1 cellular context compared by ENCODE assay signal in genomic region chr11:18578975-18579598, GRCh38.
TF ChIP-seq lines count a peak whose summit lies in the region.

No MANE protein-coding gene starts in this region.

TF ChIP-seq in GM23338, 12 proteins besides CTCF, POLR2A, EP300 and RAD21 (continued from another document):
- TF ChIP-seq REST (IDR thresholded peaks at IDR 0.05; ENCODE audit: unreplicated experiment) = no peak
- no peak for TF ChIP-seq ZNF114 (CRISPR knock-in tag; IDR thresholded peaks at IDR 0.05)
- no peak for TF ChIP-seq EZH2 (IDR thresholded peaks at IDR 0.05; ENCODE audit: low read depth, unreplicated experiment)
- no peak for TF ChIP-seq POLR2AphosphoS5 (IDR thresholded peaks at IDR 0.05; ENCODE audit: low read depth)
- TF ChIP-seq ETS1 (IDR thresholded peaks at IDR 0.05) = no peak
- TF ChIP-seq NANOG (IDR thresholded peaks at IDR 0.05; ENCODE audit: borderline replicate concordance) = no peak
- no peak for TF ChIP-seq ZNF331 (CRISPR knock-in tag; IDR thresholded peaks at IDR 0.05; ENCODE audit: low read depth)
- no peak for TF ChIP-seq CREB1 (CRISPR knock-in tag; IDR thresholded peaks at IDR 0.05; ENCODE audit: low read depth)
- TF ChIP-seq JUNB (IDR thresholded peaks at IDR 0.05; ENCODE audit: unreplicated experiment) = no peak
